ENCODE assay signal across 22 cellular contexts in genomic region chr2:238946586-238947242, GRCh38.
A peak's percentile ranks its signal among the peaks of the same experiment; 100 is the strongest.
DNase-seq lines count a peak whose midpoint lies in the region; ATAC-seq and TF ChIP-seq lines count a peak whose summit lies in the region.
"Had no signal": no experiment of that assay in that cellular context is flagged by ENCODE, and none has a peak within 500 bp of the region (broad histone marks: within the 10 kb centered on the region; RNA-seq: fewer than 3 reads in every experiment).

No MANE protein-coding gene starts in this region.

- intact Hi-C loops in left ventricle myocardium superior (cut with micrococcal nuclease) (no loop called here), upper lobe of right lung (cut with DNase I) (no loop called here)

- CTCF ChIA-PET in activated CD8-positive, alpha-beta memory T cell treated with anti-CD3 and anti-CD28 coated beads, Interleukin-2, amount 10 ng/mL, durations not matched to agents 7 days and 5 days (lab: Charles Lee), result no interaction called here

- H3K4me1 Mint-ChIP-seq in activated CD8-positive, alpha-beta memory T cell treated with anti-CD3 and anti-CD28 coated beads, Interleukin-2, amount 10 ng/mL, durations not matched to agents 7 days and 5 days, result peaks cover 12% of the 10 kb centered on the region

- no peak for ATAC-seq in left ventricle myocardium superior
- ATAC-seq in activated CD8-positive, alpha-beta memory T cell treated with anti-CD3 and anti-CD28 coated beads, Interleukin-2, amount 10 ng/mL, durations not matched to agents 7 days and 5 days, result no peak
- ATAC-seq in lung (ENCODE audit: insufficient read depth, low FRiP score), result no peak
- no peak for ATAC-seq in upper lobe of right lung
- ATAC-seq: body of pancreas; mucosa of descending colon; natural killer cell treated with Interleukin-12 subunit alpha and Interleukin-12 subunit beta and Interleukin-15 and Interleukin-18, amount 100 ng/mL, for 72 hours; stimulated activated effector memory CD8-positive, alpha-beta T cell treated with anti-CD3 and anti-CD28 coated beads, Interleukin-12 subunit alpha, Interleukin-12 subunit beta, amount 100 ng/mL, for 72 hours had no signal

- H3K27ac ChIP-seq in right atrium auricular region (no peak overlapping the region), lung (ENCODE audit: low read depth in 1 of 2, low read length in 1 of 2) (no peak overlapping the region), upper lobe of right lung (no peak overlapping the region)
- H3K27ac ChIP-seq: adrenal gland, body of pancreas, left ventricle myocardium inferior had no signal

- H3K27me3 ChIP-seq in right atrium auricular region (no peaks in the 10 kb centered on the region), lung (ENCODE audit: control insufficient read depth, insufficient read depth) (no peaks in the 10 kb centered on the region), upper lobe of right lung (no peaks in the 10 kb centered on the region)
- H3K27me3 ChIP-seq: adrenal gland, body of pancreas had no signal

- peaks cover 7% of the 10 kb centered on the region for H3K27me3 Mint-ChIP-seq in activated CD8-positive, alpha-beta memory T cell treated with anti-CD3 and anti-CD28 coated beads, Interleukin-2, amount 10 ng/mL, durations not matched to agents 7 days and 5 days

- no peak for TF ChIP-seq CTCF in right atrium auricular region (IDR thresholded peaks at IDR 0.05)
- no peak for TF ChIP-seq CTCF in lung (IDR thresholded peaks at IDR 0.05; ENCODE audit: control extremely low read depth, extremely low read depth)
- no peak for TF ChIP-seq CTCF in upper lobe of right lung (IDR thresholded peaks at IDR 0.05)

- H3K36me3 Mint-ChIP-seq in activated CD8-positive, alpha-beta memory T cell treated with anti-CD3 and anti-CD28 coated beads, Interleukin-2, amount 10 ng/mL, durations not matched to agents 7 days and 5 days, result no peaks in the 10 kb centered on the region
- H3K36me3 Mint-ChIP-seq: natural killer cell treated with Interleukin-12 subunit alpha and Interleukin-12 subunit beta and Interleukin-15 and Interleukin-18, amount 100 ng/mL, for 72 hours; stimulated activated effector memory CD8-positive, alpha-beta T cell treated with anti-CD3 and anti-CD28 coated beads, Interleukin-12 subunit alpha, Interleukin-12 subunit beta, amount 100 ng/mL, for 72 hours had no signal

- H3K4me1 ChIP-seq in right atrium auricular region (peaks cover 0 to 11% of the 10 kb centered on the region in 2 donors), lung (ENCODE audit: control insufficient read depth in 2 of 2, insufficient read depth in 2 of 2, low read length in 2 of 2) (peaks cover 0 to 2% of the 10 kb centered on the region in 2 donors), upper lobe of right lung (peaks cover 3% of the 10 kb centered on the region)
- H3K4me1 ChIP-seq: adrenal gland, body of pancreas, Caco-2, left ventricle myocardium inferior had no signal

- peak; percentile 43 for DNase-seq in right atrium auricular region (ENCODE audit: low spot score)
- no peak for DNase-seq in left ventricle myocardium superior
- DNase-seq in activated CD8-positive, alpha-beta memory T cell treated with anti-CD3 and anti-CD28 coated beads, Interleukin-2, amount 10 ng/mL, durations not matched to agents 7 days and 5 days, result peak; percentile 31
- peak; percentile 26 for DNase-seq in lung (ENCODE audit: low spot score)
- DNase-seq in upper lobe of right lung, result peak; percentile 58
- no peak for DNase-seq in NCI-H1048 (lab: John Stamatoyannopoulos, UW)
- no peak for DNase-seq in stimulated activated naive CD4-positive, alpha-beta T cell treated with Interleukin-2 at 50 U/mL for 16 hours (lab: John Stamatoyannopoulos, UW)
- DNase-seq in activated CD4-positive, alpha-beta T cell treated with anti-CD3 and anti-CD28 coated beads, Interleukin-2, amount 50 U/mL, for 48 hours, result no peak
- DNase-seq: activated CD4-positive, alpha-beta T cell treated with anti-CD3 and anti-CD28 coated beads, Interleukin-2, amount 10 ng/mL, durations not matched to agents 7 days and 5 days; activated naive CD4-positive, alpha-beta T cell; activated T-cell treated with anti-CD3 and anti-CD28 coated beads for 4 hours; Caco-2; GDM1; Kasumi-1; left ventricle myocardium inferior; mucosa of descending colon; stimulated activated CD4-positive, alpha-beta T cell treated with anti-CD3 and anti-CD28 coated beads, Interleukin-4, amount 100 ng/mL, for 24 hours; T1000 had no signal

- no peak overlapping the region for H3K4me3 Mint-ChIP-seq in activated CD8-positive, alpha-beta memory T cell treated with anti-CD3 and anti-CD28 coated beads, Interleukin-2, amount 10 ng/mL, durations not matched to agents 7 days and 5 days
- H3K4me3 Mint-ChIP-seq: activated CD4-positive, alpha-beta T cell treated with anti-CD3 and anti-CD28 coated beads, Interleukin-2, amount 10 ng/mL, durations not matched to agents 7 days and 5 days; natural killer cell treated with Interleukin-12 subunit alpha and Interleukin-12 subunit beta and Interleukin-15 and Interleukin-18, amount 100 ng/mL, for 72 hours; stimulated activated effector memory CD8-positive, alpha-beta T cell treated with anti-CD3 and anti-CD28 coated beads, Interleukin-12 subunit alpha, Interleukin-12 subunit beta, amount 100 ng/mL, for 72 hours had no signal

- H3K27ac Mint-ChIP-seq in activated CD8-positive, alpha-beta memory T cell treated with anti-CD3 and anti-CD28 coated beads, Interleukin-2, amount 10 ng/mL, durations not matched to agents 7 days and 5 days, result no peak overlapping the region
- H3K27ac Mint-ChIP-seq: activated CD4-positive, alpha-beta T cell treated with anti-CD3 and anti-CD28 coated beads, Interleukin-2, amount 10 ng/mL, durations not matched to agents 7 days and 5 days; natural killer cell treated with Interleukin-12 subunit alpha and Interleukin-12 subunit beta and Interleukin-15 and Interleukin-18, amount 100 ng/mL, for 72 hours; stimulated activated effector memory CD8-positive, alpha-beta T cell treated with anti-CD3 and anti-CD28 coated beads, Interleukin-12 subunit alpha, Interleukin-12 subunit beta, amount 100 ng/mL, for 72 hours had no signal

- H3K9me3 ChIP-seq in right atrium auricular region (no peaks in the 10 kb centered on the region), lung (ENCODE audit: control insufficient read depth in 2 of 2, insufficient read depth in 1 of 2, low read length in 1 of 2) (no peaks in the 10 kb centered on the region), upper lobe of right lung (no peaks in the 10 kb centered on the region)
- H3K9me3 ChIP-seq: adrenal gland, body of pancreas, Caco-2, left ventricle myocardium inferior, mucosa of descending colon had no signal

- H3K9me3 Mint-ChIP-seq in activated CD8-positive, alpha-beta memory T cell treated with anti-CD3 and anti-CD28 coated beads, Interleukin-2, amount 10 ng/mL, durations not matched to agents 7 days and 5 days (ENCODE audit: low read depth), result no peaks in the 10 kb centered on the region
- H3K9me3 Mint-ChIP-seq: activated CD4-positive, alpha-beta T cell treated with anti-CD3 and anti-CD28 coated beads, Interleukin-2, amount 10 ng/mL, durations not matched to agents 7 days and 5 days; natural killer cell treated with Interleukin-12 subunit alpha and Interleukin-12 subunit beta and Interleukin-15 and Interleukin-18, amount 100 ng/mL, for 72 hours; stimulated activated effector memory CD8-positive, alpha-beta T cell treated with anti-CD3 and anti-CD28 coated beads, Interleukin-12 subunit alpha, Interleukin-12 subunit beta, amount 100 ng/mL, for 72 hours had no signal

- WGBS in lung, 2 donors, result 84 to 100% methylated on average over 3 of the region's 3 CpGs

- no peak overlapping the region for H3K4me3 ChIP-seq in right atrium auricular region
- no peak overlapping the region for H3K4me3 ChIP-seq in lung
- no peak overlapping the region for H3K4me3 ChIP-seq in upper lobe of right lung
- H3K4me3 ChIP-seq: adrenal gland, body of pancreas, left ventricle myocardium inferior, mucosa of descending colon had no signal

- no peaks in the 10 kb centered on the region for H3K36me3 ChIP-seq in right atrium auricular region
- no peaks in the 10 kb centered on the region for H3K36me3 ChIP-seq in lung (ENCODE audit: control insufficient read depth in 2 of 2, insufficient read depth in 2 of 2, low read length in 2 of 2)
- no peaks in the 10 kb centered on the region for H3K36me3 ChIP-seq in upper lobe of right lung
- H3K36me3 ChIP-seq: adrenal gland, left ventricle myocardium inferior had no signal

Comparison
In these comparisons a context has a peak if more than half of its experiments do, and no peak if none do; other contexts are left out.
1. DNase-seq: peak in right atrium auricular region (single experiment), activated CD8-positive, alpha-beta memory T cell treated with anti-CD3 and anti-CD28 coated beads, Interleukin-2, amount 10 ng/mL, durations not matched to agents 7 days and 5 days (single experiment), lung (single experiment) and upper lobe of right lung (single experiment); none in left ventricle myocardium superior (single experiment), NCI-H1048 (single experiment), stimulated activated naive CD4-positive, alpha-beta T cell treated with Interleukin-2 at 50 U/mL for 16 hours (single experiment) and activated CD4-positive, alpha-beta T cell treated with anti-CD3 and anti-CD28 coated beads, Interleukin-2, amount 50 U/mL, for 48 hours (0 of 2).